Comparison of ENCODE assay signal across 16 cellular contexts in genomic region chr12:110579889-110580253, GRCh38. TPM values are rescaled to one million over a fixed set of nuclear protein-coding genes. Genes with fewer than 3 reads are reported as not detected.
A peak's percentile ranks its signal among the peaks of the same experiment; 100 is the strongest.
DNase-seq lines count a peak whose midpoint lies in the region; ATAC-seq and TF ChIP-seq lines count a peak whose summit lies in the region.
"Had no signal": no experiment of that assay in that cellular context is flagged by ENCODE, and none has a peak within 500 bp of the region (broad histone marks: within the 10 kb centered on the region; RNA-seq: fewer than 3 reads in every experiment).

No MANE protein-coding gene starts in this region.

- H3K27ac ChIP-seq in left ventricle myocardium inferior (replicated peaks) = peak overlapping the region; percentile 91
- H3K27ac ChIP-seq in SU-DHL-6 (ENCODE audit: low read depth, low read length) = no peak overlapping the region
- H3K27ac ChIP-seq in effector memory CD4-positive, alpha-beta T cell (ENCODE audit: insufficient read depth, low read length, poor library complexity, severe bottlenecking) = peak overlapping the region; percentile 76
- H3K27ac ChIP-seq in transverse colon = peak overlapping the region; percentile 87 to 98 (median 91)
- H3K27ac ChIP-seq: SJSA1 had no signal

- peaks cover 18% of the 10 kb centered on the region for H3F3A ChIP-seq in SU-DHL-6 (ENCODE audit: insufficient read depth)

- ATAC-seq in left cardiac atrium = no peak

- DNase-seq in left ventricle myocardium inferior = no peak
- no peak for DNase-seq in left cardiac atrium
- no peak for DNase-seq in effector memory CD4-positive, alpha-beta T cell
- no peak for DNase-seq in transverse colon
- DNase-seq in GM10266 (ENCODE audit: extremely low spot score) = no peak
- no peak for DNase-seq in UCSD-AML1 (lab: John Stamatoyannopoulos, UW; ENCODE audit: unreplicated experiment)
- no peak for DNase-seq in midbrain (lab: John Stamatoyannopoulos, UW)
- DNase-seq: DMS53; H7; NCI-H1417; NK-92 treated with Interleukin-12 subunit alpha and Interleukin-12 subunit beta, amount 100 ng/mL, for 24 hours; nucleus accumbens; small intestine had no signal

- intact Hi-C loops in left ventricle myocardium inferior (cut with micrococcal nuclease) (no loop called here), left cardiac atrium (cut with DNase I) (loop anchor here in 1 of 2 donors (5.0 kb wide), 1 partner anchor 38 kb away; no protein-coding TSS in a partner anchor), transverse colon (cut with DNase I; ENCODE audit: low total_unique reads) (no loop called here)

- H3K27me3 ChIP-seq in left ventricle myocardium inferior (ENCODE audit: low read depth) (no peaks in the 10 kb centered on the region), SU-DHL-6 (ENCODE audit: low read length) (no peaks in the 10 kb centered on the region), transverse colon (no peaks in the 10 kb centered on the region)
- no peaks in the 10 kb centered on the region for H3K27me3 ChIP-seq in effector memory CD4-positive, alpha-beta T cell (replicated peaks; ENCODE audit: control insufficient read depth, insufficient read depth, low read length, poor library complexity, severe bottlenecking)
- H3K27me3 ChIP-seq: SJSA1, suprapubic skin had no signal

- H3K36me3 ChIP-seq in left ventricle myocardium inferior = no peaks in the 10 kb centered on the region
- H3K36me3 ChIP-seq in SU-DHL-6 (ENCODE audit: low read length) = no peaks in the 10 kb centered on the region
- no peaks in the 10 kb centered on the region for H3K36me3 ChIP-seq in effector memory CD4-positive, alpha-beta T cell (ENCODE audit: control insufficient read depth, insufficient read depth, low read length)
- H3K36me3 ChIP-seq in transverse colon = no peaks in the 10 kb centered on the region
- H3K36me3 ChIP-seq: suprapubic skin had no signal

- H3K4me2 ChIP-seq in SU-DHL-6 (ENCODE audit: low read depth, low read length, poor library complexity, severe bottlenecking) = peak overlapping the region; percentile 83

- in situ Hi-C loops in transverse colon (cut with MboI; ENCODE audit: low pct_ligation_motif_present in 1 of 4, low pct_unique_long_range_greater_than_20kb in 1 of 4, low sequenced_read_pairs in 3 of 4) = no loop called here

- peak overlapping the region; percentile 75 for H3K4me3 ChIP-seq in left ventricle myocardium inferior
- H3K4me3 ChIP-seq in SU-DHL-6 (ENCODE audit: insufficient read depth, low read length, poor library complexity, severe bottlenecking) = no peak overlapping the region
- H3K4me3 ChIP-seq in effector memory CD4-positive, alpha-beta T cell (ENCODE audit: insufficient read depth, low read depth, low read length, poor library complexity, severe bottlenecking) = peak overlapping the region; percentile 0
- H3K4me3 ChIP-seq in transverse colon = no peak overlapping the region
- H3K4me3 ChIP-seq: SJSA1 had no signal

- no peak overlapping the region for H2AFZ ChIP-seq in SU-DHL-6 (ENCODE audit: low read depth, low read length, severe bottlenecking)

- H3K79me2 ChIP-seq in SU-DHL-6 (ENCODE audit: insufficient read depth, low read length) = peaks cover 80% of the 10 kb centered on the region

- TF ChIP-seq POLR2A in transverse colon (IDR thresholded peaks at IDR 0.05) = no peak

- no peak for TF ChIP-seq EP300 in transverse colon (IDR thresholded peaks at IDR 0.05; ENCODE audit: low read depth)

- WGBS in transverse colon (ENCODE audit: low coverage in 1 of 2), 2 donors = 79 to 89% methylated on average over 7 of the region's 7 CpGs

- no peaks in the 10 kb centered on the region for H3K9me2 ChIP-seq in SU-DHL-6 (replicated peaks; ENCODE audit: insufficient read depth, low read length)

- peaks cover 13% of the 10 kb centered on the region for H4K20me1 ChIP-seq in SU-DHL-6 (ENCODE audit: low read depth, low read length)

- TF ChIP-seq CTCF in left ventricle myocardium inferior (IDR thresholded peaks at IDR 0.05; ENCODE audit: borderline replicate concordance) (no peak), SU-DHL-6 (IDR thresholded peaks at IDR 0.05; ENCODE audit: insufficient read depth, low read length, poor library complexity, severe bottlenecking) (no peak), transverse colon (IDR thresholded peaks at IDR 0.05) (no peak), GM10266 (IDR thresholded peaks at IDR 0.05; ENCODE audit: control insufficient read depth, insufficient read depth, low read depth, missing control alignments) (no peak)

- no peak overlapping the region for H3K9ac ChIP-seq in SU-DHL-6 (ENCODE audit: low read length)

- H3K9me3 ChIP-seq in left ventricle myocardium inferior (replicated peaks) = no peaks in the 10 kb centered on the region
- H3K9me3 ChIP-seq in SU-DHL-6 (ENCODE audit: insufficient read depth, low read length) = no peaks in the 10 kb centered on the region
- no peaks in the 10 kb centered on the region for H3K9me3 ChIP-seq in effector memory CD4-positive, alpha-beta T cell (ENCODE audit: control insufficient read depth, low read length)
- H3K9me3 ChIP-seq in transverse colon = no peaks in the 10 kb centered on the region
- H3K9me3 ChIP-seq: suprapubic skin had no signal

- peaks cover 93% of the 10 kb centered on the region for H3K4me1 ChIP-seq in left ventricle myocardium inferior
- H3K4me1 ChIP-seq in effector memory CD4-positive, alpha-beta T cell (ENCODE audit: control insufficient read depth, insufficient read depth, low read length, poor library complexity, severe bottlenecking) = peaks cover 42% of the 10 kb centered on the region
- peaks cover 39 to 82% (median 69%) of the 10 kb centered on the region in 4 donors for H3K4me1 ChIP-seq in transverse colon

RNA-seq across cellular contexts. Expression of gene PPTC7, which starts 3.2 kb away (rescaled TPM):
- total RNA-seq in left ventricle myocardium inferior = 103 TPM
- total RNA-seq in left cardiac atrium = 10 to 100 TPM; 51.7 to 92.3 TPM
- total RNA-seq in transverse colon = 10 to 100 TPM; 25.3 to 36.4 (median 27.1) TPM

RNA-seq across cellular contexts. Expression of gene TCTN1, which starts 34.1 kb away (rescaled TPM):
- total RNA-seq in left ventricle myocardium inferior (21.6 TPM), left cardiac atrium (10 to 100 TPM; 21.2 to 33.1 TPM), transverse colon (10 to 100 TPM; 28.5 to 71.2 (median 35.1) TPM)

Comparison
In these comparisons a context has a peak if more than half of its experiments do, and no peak if none do; other contexts are left out.
1. H3K4me3 ChIP-seq: peak in left ventricle myocardium inferior (single experiment) and effector memory CD4-positive, alpha-beta T cell (single experiment); none in SU-DHL-6 (single experiment) and transverse colon (0 of 4).